Comparison of ENCODE assay signal across 11 cellular contexts in genomic region chr11:61978703-61979661, GRCh38. TPM values are rescaled to one million over a fixed set of nuclear protein-coding genes. Genes with fewer than 3 reads are reported as not detected.
DNase-seq lines count a peak whose midpoint lies in the region; ATAC-seq, FAIRE-seq and TF ChIP-seq lines count a peak whose summit lies in the region.
"Had no signal": no experiment of that assay in that cellular context is flagged by ENCODE, and none has a peak within 500 bp of the region (broad histone marks: within the 10 kb centered on the region; RNA-seq: fewer than 3 reads in every experiment).

No MANE protein-coding gene starts in this region.

- no peaks in the 10 kb centered on the region for H3K79me2 ChIP-seq in HepG2 (ENCODE audit: insufficient read depth, low read length)

- no peak overlapping the region for H2AFZ ChIP-seq in HepG2 (ENCODE audit: low read length)

- H3K27me3 ChIP-seq in HepG2 (ENCODE audit: control insufficient read depth in 1 of 2, insufficient read depth in 2 of 2, low read length in 2 of 2), result no peaks in the 10 kb centered on the region
- no peaks in the 10 kb centered on the region for H3K27me3 ChIP-seq in spleen (replicated peaks in 1 of 7)

- DNase-seq in NCI-H226 (peak; percentile 86), coronary artery (ENCODE audit: low spot score) (no peak), HepG2 (ENCODE audit: low spot score) (no peak), spleen (peak; percentile 72), 8988T (no peak), RPMI8226 (no peak)
- DNase-seq: natural killer cell, NCI-H1417 treated with DMSO at 0.1 percent for 48 hours had no signal

- no peak overlapping the region for H3K4me3 ChIP-seq in coronary artery
- no peak overlapping the region for H3K4me3 ChIP-seq in HepG2 (replicated peaks in 1 of 3; ENCODE audit: insufficient read depth in 1 of 3, low read depth in 2 of 3, low read length in 3 of 3)
- no peak overlapping the region for H3K4me3 ChIP-seq in spleen

- no peak for ATAC-seq in HepG2
- no peak for ATAC-seq in GM18868 (IDR thresholded peaks at IDR 0.05; ENCODE audit: unreplicated experiment)
- no peak for ATAC-seq in GM21390 (IDR thresholded peaks at IDR 0.05; ENCODE audit: unreplicated experiment)
- ATAC-seq: natural killer cell had no signal

- TF ChIP-seq EP300 in HepG2 (IDR thresholded peaks at IDR 0.05; ENCODE audit: low read depth in 2 of 2, low read length in 2 of 2) (no peak), HepG2 (CRISPR knock-in tag; IDR thresholded peaks at IDR 0.05; ENCODE audit: borderline replicate concordance) (no peak)

- 0 out of 2 replicates have a peak overlapping the region, but pooled peaks have one; percentile 13 for H3K4me2 ChIP-seq in HepG2 (ENCODE audit: low read depth, low read length)

- CTCF ChIA-PET in HepG2 (lab: Yijun Ruan, JAX; ENCODE audit: low intra/inter-chr PET ratio, low total read pairs), result no interaction called here

- H3K27ac ChIP-seq in coronary artery (peak overlapping the region; percentile 49 to 81), HepG2 (ENCODE audit: extremely low read length, insufficient read depth, low read length) (peak overlapping the region; percentile 19), spleen (peak overlapping the region; percentile 42 to 81 (median 74))

- POLR2A ChIA-PET in HepG2 (lab: Yijun Ruan, JAX), result interaction anchor here (0.9 to 14.8 kb wide), 3 partner anchors 14 to 29 kb away, joined by 5 to 518 read pairs (median 170); partner anchors contain the start of genes BEST1 and FTH1

- no peak for FAIRE-seq in HepG2 (lab: Jason Lieb, UNC)

- 83% methylated on average over 17 of the region's 17 CpGs for WGBS in HepG2 (ENCODE audit: low lambda C conversion rate)
- WGBS in spleen, 5 donors, result 62 to 75% (median 65%) methylated on average over 17 of the region's 17 CpGs

- TF ChIP-seq RAD21 in HepG2 (CRISPR knock-in tag; IDR thresholded peaks at IDR 0.05), result no peak

- H3K4me1 ChIP-seq in HepG2 (ENCODE audit: insufficient read depth, low read length) (peaks cover 99% of the 10 kb centered on the region), spleen (peaks cover 11 to 90% (median 48%) of the 10 kb centered on the region in 6 donors)

- TF ChIP-seq POLR2A in HepG2 (IDR thresholded peaks at IDR 0.05; ENCODE audit: insufficient read depth in 1 of 2, low read depth in 2 of 2, low read length in 2 of 2), result no peak
- no peak for TF ChIP-seq POLR2A in spleen (IDR thresholded peaks at IDR 0.05)

- H3K9ac ChIP-seq in HepG2 (ENCODE audit: insufficient read depth, low read depth, low read length), result no peak overlapping the region

- H3K9me3 ChIP-seq in HepG2 (ENCODE audit: low read length) (no peaks in the 10 kb centered on the region), spleen (no peaks in the 10 kb centered on the region)

- intact Hi-C loops in HepG2 (cut with micrococcal nuclease; ENCODE audit: unreplicated experiment), result no loop called here
- intact Hi-C loops in spleen (cut with DNase I; ENCODE audit: low total_unique reads), result no loop called here

- no TSS peak for BruUV-seq in HepG2 (replicated peaks; lab: Mats Ljungman, UMichigan)

- in situ Hi-C loops in HepG2 (cut with HindIII; ENCODE audit: extremely low pct_ligation_motif_present, low pct_unique_long_range_greater_than_20kb), result no loop called here

- H3K36me3 ChIP-seq in HepG2 (replicated peaks in 1 of 2; ENCODE audit: control insufficient read depth in 1 of 2, insufficient read depth in 2 of 2, low read length in 2 of 2) (no peaks in the 10 kb centered on the region), spleen (no peaks in the 10 kb centered on the region)

- TF ChIP-seq CTCF in coronary artery (IDR thresholded peaks at IDR 0.05) (no peak), HepG2 (CRISPR knock-in tag; IDR thresholded peaks at IDR 0.05) (no peak), spleen (IDR thresholded peaks at IDR 0.05 in 8 of 11, conservative IDR thresholded peaks at IDR 0.05 in 3 of 11) (no peak)

- no peaks in the 10 kb centered on the region for H4K20me1 ChIP-seq in HepG2 (ENCODE audit: insufficient read depth, low read length)

TF ChIP-seq in HepG2, 621 proteins besides CTCF, POLR2A, EP300 and RAD21 (continues in another document):
- TF ChIP-seq, protein P1, sequence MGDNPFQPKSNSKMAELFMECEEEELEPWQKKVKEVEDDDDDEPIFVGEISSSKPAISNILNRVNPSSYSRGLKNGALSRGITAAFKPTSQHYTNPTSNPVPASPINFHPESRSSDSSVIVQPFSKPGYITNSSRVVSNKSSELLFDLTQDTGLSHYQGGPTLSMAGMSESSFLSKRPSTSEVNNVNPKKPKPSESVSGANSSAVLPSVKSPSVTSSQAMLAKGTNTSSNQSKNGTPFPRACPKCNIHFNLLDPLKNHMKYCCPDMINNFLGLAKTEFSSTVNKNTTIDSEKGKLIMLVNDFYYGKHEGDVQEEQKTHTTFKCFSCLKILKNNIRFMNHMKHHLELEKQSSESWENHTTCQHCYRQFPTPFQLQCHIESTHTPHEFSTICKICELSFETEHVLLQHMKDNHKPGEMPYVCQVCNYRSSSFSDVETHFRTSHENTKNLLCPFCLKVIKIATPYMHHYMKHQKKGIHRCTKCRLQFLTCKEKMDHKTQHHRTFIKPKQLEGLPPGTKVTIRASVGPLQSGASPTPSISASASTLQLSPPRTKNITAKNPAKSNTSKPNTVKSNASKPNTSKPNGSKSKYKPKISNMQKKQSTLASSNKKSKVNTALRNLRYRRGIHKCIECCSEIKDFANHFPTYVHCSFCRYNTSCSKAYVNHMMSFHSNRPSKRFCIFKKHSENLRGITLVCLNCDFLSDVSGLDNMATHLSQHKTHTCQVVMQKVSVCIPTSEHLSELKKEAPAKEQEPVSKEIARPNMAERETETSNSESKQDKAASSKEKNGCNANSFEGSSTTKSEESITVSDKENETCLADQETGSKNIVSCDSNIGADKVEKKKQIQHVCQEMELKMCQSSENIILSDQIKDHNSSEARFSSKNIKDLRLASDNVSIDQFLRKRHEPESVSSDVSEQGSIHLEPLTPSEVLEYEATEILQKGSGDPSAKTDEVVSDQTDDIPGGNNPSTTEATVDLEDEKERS (CRISPR knock-in tag; IDR thresholded peaks at IDR 0.05), result no peak
- TF ChIP-seq ZNF329 (CRISPR knock-in tag; IDR thresholded peaks at IDR 0.05; ENCODE audit: low read depth), result no peak
- no peak for TF ChIP-seq PHF20 (CRISPR knock-in tag; IDR thresholded peaks at IDR 0.05)

RNA-seq across cellular contexts. Expression of gene FTH1, which starts 11.5 kb away (rescaled TPM):
- total RNA-seq in HepG2 (2016; rRNA removed; fragmentation: Illumina TruSeq; extraction: Trizol), result 544 and 607 TPM in 2 replicates
- total RNA-seq in HepG2 (2016; cell fraction: cytosol; rRNA removed; fragmentation: Illumina TruSeq; extraction: Trizol; ENCODE audit: low read depth), result 3,105 and 3,667 TPM in 2 replicates
- total RNA-seq in HepG2 (2016; cell fraction: insoluble cytoplasmic fraction; rRNA removed; fragmentation: Illumina TruSeq; extraction: Trizol), result 481 and 554 TPM in 2 replicates
- 4,411 and 4,459 TPM in 2 replicates for total RNA-seq in HepG2 (2016; cell fraction: membrane; rRNA removed; fragmentation: Illumina TruSeq; extraction: Trizol)
- total RNA-seq in HepG2 (2016; cell fraction: nucleus; rRNA removed; fragmentation: Illumina TruSeq; extraction: Trizol), result 460 and 546 TPM in 2 replicates
- 760 and 802 TPM in 2 replicates for polyA plus RNA-seq in HepG2 (2011; rRNA removed)
- polyA plus RNA-seq in HepG2 (2011; cell fraction: cytosol; rRNA removed), result 904 and 962 TPM in 2 replicates
- 547 and 633 TPM in 2 replicates for polyA plus RNA-seq in HepG2 (2011; cell fraction: nucleus; rRNA removed)
- polyA plus RNA-seq in HepG2 (2012), result 4,160 and 4,286 TPM in 2 replicates
- 74,852 and 83,301 TPM in 2 replicates for polyA plus RNA-seq in HepG2 (2016; cell fraction: cytosol; fragmentation: Illumina TruSeq; extraction: Trizol; ENCODE audit: low read depth)
- 2,697 and 2,813 TPM in 2 replicates for polyA plus RNA-seq in HepG2 (2016; cell fraction: insoluble cytoplasmic fraction; fragmentation: Illumina TruSeq; extraction: Trizol; ENCODE audit: low read depth)
- polyA plus RNA-seq in HepG2 (2016; cell fraction: membrane; fragmentation: Illumina TruSeq; extraction: Trizol; ENCODE audit: low read depth), result 37,583 and 39,786 TPM in 2 replicates
- 2,546 and 3,012 TPM in 2 replicates for polyA plus RNA-seq in HepG2 (2016; cell fraction: nucleus; fragmentation: Illumina TruSeq; extraction: Trizol; ENCODE audit: insufficient read depth, low read depth)
- 361 and 877 TPM in 2 replicates for polyA minus RNA-seq in HepG2 (2011; rRNA and poly(A)+ RNA removed; ENCODE audit: low replicate concordance)
- 693 and 773 TPM in 2 replicates for polyA minus RNA-seq in HepG2 (2011; cell fraction: cytosol; rRNA and poly(A)+ RNA removed)
- 191 and 263 TPM in 2 replicates for polyA minus RNA-seq in HepG2 (2011; cell fraction: nucleus; rRNA and poly(A)+ RNA removed)
- 1,000 to 10,000 TPM; 1,915 to 2,864 (median 2,469) TPM for total RNA-seq in spleen
- polyA plus RNA-seq in spleen, result 1,000 to 10,000 TPM; 2,005 to 3,321 (median 2,533) TPM

RNA-seq across cellular contexts. Expression of gene BEST1, which starts 28.8 kb away (rescaled TPM):
- total RNA-seq in HepG2 (2016; rRNA removed; fragmentation: Illumina TruSeq; extraction: Trizol) (0.09 TPM in 1 of 2 replicates, not detected in the other), spleen (10 to 100 TPM in 5 of 7 donors, 1 to 10 TPM in 2; 6.8 to 20.4 (median 12.3) TPM)
- total RNA-seq in HepG2 (2016; cell fraction: cytosol; rRNA removed; fragmentation: Illumina TruSeq; extraction: Trizol; ENCODE audit: low read depth), result 0.09 and 0.10 TPM in 2 replicates
- total RNA-seq in HepG2 (2016; cell fraction: insoluble cytoplasmic fraction; rRNA removed; fragmentation: Illumina TruSeq; extraction: Trizol), result 0.09 TPM in 1 of 2 replicates, not detected in the other
- total RNA-seq in HepG2 (2016; cell fraction: membrane; rRNA removed; fragmentation: Illumina TruSeq; extraction: Trizol), result 0.06 and 0.07 TPM in 2 replicates
- 0.13 and 0.16 TPM in 2 replicates for total RNA-seq in HepG2 (2016; cell fraction: nucleus; rRNA removed; fragmentation: Illumina TruSeq; extraction: Trizol)
- polyA plus RNA-seq in HepG2 (2011; rRNA removed) (0.65 and 2.3 TPM in 2 replicates), spleen (1 to 10 TPM; 2.6 to 4.3 (median 3.0) TPM)
- polyA plus RNA-seq in HepG2 (2011; cell fraction: cytosol; rRNA removed), result 0.24 and 0.96 TPM in 2 replicates
- 2.9 and 8.0 TPM in 2 replicates for polyA plus RNA-seq in HepG2 (2011; cell fraction: nucleus; rRNA removed)
- 1.1 and 1.9 TPM in 2 replicates for polyA plus RNA-seq in HepG2 (2012)
- polyA plus RNA-seq in HepG2 (2016; cell fraction: cytosol; fragmentation: Illumina TruSeq; extraction: Trizol; ENCODE audit: low read depth), result 1.3 and 1.4 TPM in 2 replicates
- 0.07 TPM in 1 of 2 replicates, not detected in the other for polyA plus RNA-seq in HepG2 (2016; cell fraction: insoluble cytoplasmic fraction; fragmentation: Illumina TruSeq; extraction: Trizol; ENCODE audit: low read depth)
- polyA plus RNA-seq in HepG2 (2016; cell fraction: membrane; fragmentation: Illumina TruSeq; extraction: Trizol; ENCODE audit: low read depth), result 0.37 and 0.43 TPM in 2 replicates
- not detected in 2 replicates for polyA plus RNA-seq in HepG2 (2016; cell fraction: nucleus; fragmentation: Illumina TruSeq; extraction: Trizol; ENCODE audit: insufficient read depth, low read depth)
- 0.28 and 1.6 TPM in 2 replicates for polyA minus RNA-seq in HepG2 (2011; rRNA and poly(A)+ RNA removed; ENCODE audit: low replicate concordance)
- polyA minus RNA-seq in HepG2 (2011; cell fraction: cytosol; rRNA and poly(A)+ RNA removed), result 0.44 and 0.79 TPM in 2 replicates
- polyA minus RNA-seq in HepG2 (2011; cell fraction: nucleus; rRNA and poly(A)+ RNA removed), result 1.7 and 6.0 TPM in 2 replicates
- total RNA-seq: Daoy had no signal

Comparison
In these comparisons a context has a peak if more than half of its experiments do, and no peak if none do; other contexts are left out.
1. DNase-seq: peak in NCI-H226 (single experiment) and spleen (single experiment); none in coronary artery (single experiment), HepG2 (single experiment), 8988T (single experiment) and RPMI8226 (single experiment).
2. H3K27ac ChIP-seq: peak in every context shown above with its lines; median percentile 74 in spleen; 65 in coronary artery; 19 in HepG2.
3. RNA of gene BEST1, which starts 28.8 kb away (total RNA-seq): 6.8 to 20.4 TPM in spleen; 0.06 to 0.16 TPM in HepG2; every median in the first group is over 4 times any median in the second.